20 cellular contexts compared by ENCODE assay signal in genomic region chr2:60586081-60586480, GRCh38. TPM values are rescaled to one million over a fixed set of nuclear protein-coding genes. Genes with fewer than 3 reads are reported as not detected.
"Had no signal": no experiment of that assay in that cellular context is flagged by ENCODE, and none has a peak within 500 bp of the region (broad histone marks: within the 10 kb centered on the region; RNA-seq: fewer than 3 reads in every experiment).

No MANE protein-coding gene starts in this region.

- H3K27me3 ChIP-seq: testis had no signal

- H3K4me2 ChIP-seq: neural progenitor cell had no signal

- H3K27ac ChIP-seq: neural progenitor cell, testis, WERI-Rb-1 had no signal

- ATAC-seq: activated CD8-positive, alpha-beta memory T cell treated with anti-CD3 and anti-CD28 coated beads, Interleukin-2, amount 10 ng/mL, durations not matched to agents 7 days and 5 days; activated CD8-positive, alpha-beta T cell treated with anti-CD3 and anti-CD28 coated beads for 36 hours; activated naive CD8-positive, alpha-beta T cell treated with anti-CD3 and anti-CD28 coated beads, Interleukin-2, amount 50 U/mL, for 24 hours; left lobe of liver; naive thymus-derived CD8-positive, alpha-beta T cell; stimulated activated naive B cell treated with anti-CD40 and anti-IgM and Interleukin-4, amounts not matched to agents 10 μg/mL and 1 μg/mL and 100 μg/mL, for 72 hours; T-cell had no signal

- H3K9me3 ChIP-seq: testis had no signal

- H3K4me3 ChIP-seq: neural progenitor cell, testis had no signal

- H3K9ac ChIP-seq: neural progenitor cell had no signal

- H3K4me1 ChIP-seq: testis had no signal

- H3K36me3 ChIP-seq: neural progenitor cell, WERI-Rb-1 had no signal

- H2AFZ ChIP-seq: neural progenitor cell had no signal

- DNase-seq: activated CD4-positive, alpha-beta T cell treated with anti-CD3 and anti-CD28 coated beads, Interleukin-2, amount 10 ng/mL, durations not matched to agents 7 days and 5 days; activated CD4-positive, CD25-positive, alpha-beta regulatory T cell treated with anti-CD3 and anti-CD28 coated beads, Interleukin-2, amount 50 U/mL, for 72 hours; activated CD8-positive, alpha-beta memory T cell treated with anti-CD3 and anti-CD28 coated beads, Interleukin-2, amount 10 ng/mL, durations not matched to agents 7 days and 5 days; activated CD8-positive, alpha-beta T cell treated with anti-CD3 and anti-CD28 coated beads for 36 hours; activated effector memory CD4-positive, alpha-beta T cell treated with anti-CD3 and anti-CD28 coated beads, Interleukin-2, amount 50 U/mL, for 16 hours; activated naive CD4-positive, alpha-beta T cell treated with anti-CD3 and anti-CD28 coated beads, Interleukin-2, amount 50 U/mL, for 16 hours; activated naive CD8-positive, alpha-beta T cell treated with anti-CD3 and anti-CD28 coated beads, Interleukin-2, amount 50 U/mL, for 24 hours; activated T-cell treated with anti-CD3 and anti-CD28 coated beads for 4 hours; anterior cingulate cortex; effector memory CD4-positive, alpha-beta T cell; naive thymus-derived CD8-positive, alpha-beta T cell; stimulated activated CD4-positive, alpha-beta T cell treated with anti-CD3 and anti-CD28 coated beads, Interleukin-2, amount 100 ng/mL, for 48 hours; stimulated activated CD8-positive, alpha-beta memory T cell treated with anti-CD3 and anti-CD28 coated beads, Interleukin-4, amount 100 ng/mL, for 48 hours; stimulated activated naive B cell treated with anti-CD40 and anti-IgM and Interleukin-4, amounts not matched to agents 10 μg/mL and 1 μg/mL and 100 μg/mL, for 72 hours; T-cell; testis; trophoblast cell; WERI-Rb-1 had no signal

RNA-seq across cellular contexts. Expression of gene BCL11A, which starts 32.6 kb away (rescaled TPM):
- total RNA-seq: activated CD8-positive, alpha-beta memory T cell treated with anti-CD3 and anti-CD28 coated beads, Interleukin-2, amount 10 ng/mL, durations not matched to agents 7 days and 5 days had no signal
